9 cellular contexts compared by ENCODE assay signal in the genomic region with DNA sequence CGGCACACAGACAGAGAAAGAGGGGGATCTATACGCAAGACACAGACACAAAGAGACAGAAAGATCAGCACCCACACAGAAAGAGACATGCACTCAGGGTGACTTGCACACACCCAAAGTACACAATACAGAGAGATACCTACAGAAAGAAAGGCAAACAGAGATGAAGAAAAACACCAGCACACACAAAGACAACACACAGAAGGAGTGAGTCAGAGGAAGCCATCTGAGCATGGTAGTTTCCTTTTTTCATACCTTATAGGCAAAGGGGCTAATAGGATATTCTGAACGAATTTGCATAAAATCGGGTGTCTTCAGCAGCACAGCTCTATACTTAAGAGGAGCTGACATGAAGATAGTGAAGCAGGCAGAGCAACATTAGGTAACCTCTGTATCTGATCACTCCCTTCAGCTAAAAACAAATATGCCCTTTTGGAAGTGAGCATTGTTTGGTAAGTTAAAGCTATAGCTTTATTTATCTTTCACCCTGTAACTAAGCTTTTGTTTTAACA.
DNase-seq lines count a peak whose midpoint lies in the region; ATAC-seq and TF ChIP-seq lines count a peak whose summit lies in the region.
"Had no signal": no experiment of that assay in that cellular context is flagged by ENCODE, and none has a peak within 500 bp of the region (broad histone marks: within the 10 kb centered on the region; RNA-seq: fewer than 3 reads in every experiment).

No MANE protein-coding gene starts in this region.

- no CpG with 5 or more reads among the region's 4 CpGs for WGBS in trophoblast cell (ENCODE audit: extremely low coverage, insufficient coverage, insufficient read length)

- H3K4me2 ChIP-seq in BLaER1 (peak overlapping the region; percentile 9), trophoblast cell (ENCODE audit: low read length) (no peak overlapping the region)

- TF ChIP-seq CTCF in LNCaP clone FGC (IDR thresholded peaks at IDR 0.05; ENCODE audit: control insufficient read depth, extremely low read depth, insufficient read depth), result no peak

- ATAC-seq in GM19324 (IDR thresholded peaks at IDR 0.05; ENCODE audit: low FRiP score, unreplicated experiment), result peak; percentile 59

- H3K27ac ChIP-seq in BLaER1 (no peak overlapping the region), epithelial cell of prostate (peak overlapping the region; percentile 38), trophoblast cell (ENCODE audit: low read depth, low read length) (no peak overlapping the region)

- H3K4me3 ChIP-seq in BLaER1 (no peak overlapping the region), LNCaP clone FGC (ENCODE audit: low read depth, low read length) (peak overlapping the region; percentile 34), trophoblast cell (ENCODE audit: low read depth, low read length) (no peak overlapping the region)
- H3K4me3 ChIP-seq: lung had no signal

- peak; percentile 52 for DNase-seq in LNCaP clone FGC (ENCODE audit: low read depth)
- DNase-seq in epithelial cell of prostate (ENCODE audit: low read depth, low spot score), result no peak
- DNase-seq in GF-D8 (lab: John Stamatoyannopoulos, UW), result no peak
- no peak for DNase-seq in trophoblast cell
- no peak for DNase-seq in mucosa of gallbladder (ENCODE audit: low spot score)
- DNase-seq in AG08396 (ENCODE audit: low spot score), result no peak

- H2BK12ac ChIP-seq in trophoblast cell (ENCODE audit: low read length), result no peak overlapping the region

- H3K4me1 ChIP-seq in BLaER1 (peaks cover 15% of the 10 kb centered on the region), trophoblast cell (ENCODE audit: control insufficient read depth in 1 of 2, insufficient read depth in 2 of 2, low read length in 2 of 2) (no peaks in the 10 kb centered on the region)

- no peaks in the 10 kb centered on the region for H3K79me2 ChIP-seq in trophoblast cell (ENCODE audit: control insufficient read depth, insufficient read depth, low read length, poor library complexity)

- no peaks in the 10 kb centered on the region for H3K79me1 ChIP-seq in trophoblast cell (ENCODE audit: low read length)

- no peak overlapping the region for H2BK5ac ChIP-seq in trophoblast cell (ENCODE audit: low read depth, low read length, poor library complexity)

- H4K8ac ChIP-seq in trophoblast cell (ENCODE audit: low read depth, low read length), result no peak overlapping the region

- H3K18ac ChIP-seq in trophoblast cell (ENCODE audit: low read length), result no peak overlapping the region

- H2AFZ ChIP-seq in trophoblast cell (ENCODE audit: insufficient read depth, low read length, poor library complexity), result no peak overlapping the region

- no peaks in the 10 kb centered on the region for H3K27me3 ChIP-seq in BLaER1
- no peaks in the 10 kb centered on the region for H3K27me3 ChIP-seq in trophoblast cell (ENCODE audit: insufficient read depth, low read length)

- H3K9ac ChIP-seq in BLaER1, result no peak overlapping the region
- no peak overlapping the region for H3K9ac ChIP-seq in trophoblast cell (ENCODE audit: low read length)

- no peaks in the 10 kb centered on the region for H4K20me1 ChIP-seq in BLaER1

- H3K9me3 ChIP-seq in BLaER1 (no peaks in the 10 kb centered on the region), trophoblast cell (ENCODE audit: insufficient read depth, low read depth, low read length) (no peaks in the 10 kb centered on the region)

- no peak overlapping the region for H3K4ac ChIP-seq in trophoblast cell (ENCODE audit: low read depth, low read length)

- H2BK120ac ChIP-seq in trophoblast cell (ENCODE audit: insufficient read depth, low read length, poor library complexity), result no peak overlapping the region

- H3K14ac ChIP-seq in trophoblast cell (ENCODE audit: low read length), result no peak overlapping the region

- no peak overlapping the region for H2AK5ac ChIP-seq in trophoblast cell (ENCODE audit: low read length)

- H3K36me3 ChIP-seq in BLaER1 (peaks cover 73% of the 10 kb centered on the region), trophoblast cell (ENCODE audit: control insufficient read depth in 1 of 2, insufficient read depth in 2 of 2, low read length in 2 of 2) (peaks cover under 1 to 2% of the 10 kb centered on the region in 2 experiments)

- H4K12ac ChIP-seq in trophoblast cell (ENCODE audit: low read depth, low read length), result no peak overlapping the region

- H4K91ac ChIP-seq in trophoblast cell (ENCODE audit: low read depth, low read length), result no peak overlapping the region

- H3K23ac ChIP-seq in trophoblast cell (ENCODE audit: low read length), result no peak overlapping the region
